Comparison of ENCODE assay signal across 25 cellular contexts in genomic region chr20:45085867-45086266, GRCh38. TPM values are rescaled to one million over a fixed set of nuclear protein-coding genes. Genes with fewer than 3 reads are reported as not detected.
DNase-seq lines count a peak whose midpoint lies in the region; ATAC-seq and TF ChIP-seq lines count a peak whose summit lies in the region.
"Had no signal": no experiment of that assay in that cellular context is flagged by ENCODE, and none has a peak within 500 bp of the region (broad histone marks: within the 10 kb centered on the region; RNA-seq: fewer than 3 reads in every experiment).

No MANE protein-coding gene starts in this region.

- no peaks in the 10 kb centered on the region for H3K27me3 ChIP-seq in heart left ventricle
- H3K27me3 ChIP-seq: testis, vagina had no signal

- H3K27ac ChIP-seq in C4-2B: no peak overlapping the region
- peak overlapping the region; percentile 67 for H3K27ac ChIP-seq in mesodermal cell (ENCODE audit: low read depth, low read length, severe bottlenecking)
- H3K27ac ChIP-seq in heart left ventricle: no peak overlapping the region
- H3K27ac ChIP-seq: psoas muscle, SK-N-MC, testis, vagina, WERI-Rb-1 had no signal

- H3K4me1 ChIP-seq in mesodermal cell (ENCODE audit: control insufficient read depth, insufficient read depth, low read length, poor library complexity, severe bottlenecking) (peaks cover 25% of the 10 kb centered on the region), heart left ventricle (no peaks in the 10 kb centered on the region)
- H3K4me1 ChIP-seq: testis had no signal

- H3K27ac Mint-ChIP-seq in T-helper 17 cell: peak overlapping the region; percentile 81

- TF ChIP-seq POLR2A in heart left ventricle (IDR thresholded peaks at IDR 0.05): no peak

- WGBS in mesodermal cell (ENCODE audit: insufficient coverage in 2 of 2), 2 experiments: 100% methylated on average over 1 of the region's 1 CpG; no CpG with 5 or more reads in 1 of the 2 experiments
- 93 to 100% (median 97%) methylated on average over 1 of the region's 1 CpG for WGBS in heart left ventricle, 4 donors

- ATAC-seq in T-helper 17 cell (no peak), heart left ventricle (no peak)
- ATAC-seq: activated T-cell treated with anti-CD3 and anti-CD28 coated beads, Interleukin-2, amount 50 U/mL, for 4 hours; mucosa of descending colon; psoas muscle had no signal

- H3K9me3 ChIP-seq in T-helper 17 cell (ENCODE audit: control insufficient read depth, low read length, poor library complexity, severe bottlenecking) (peaks cover 4% of the 10 kb centered on the region), mesodermal cell (ENCODE audit: control insufficient read depth, low read length) (peaks cover 16% of the 10 kb centered on the region), heart left ventricle (peaks cover 0 to 17% (median 2%) of the 10 kb centered on the region in 12 donors)
- H3K9me3 ChIP-seq: testis had no signal

- no peak for DNase-seq in T-helper 17 cell
- DNase-seq in posterior vena cava (ENCODE audit: low spot score): no peak
- no peak for DNase-seq in heart left ventricle
- no peak for DNase-seq in NCI-H748 treated with DMSO at 0.1 percent for 48 hours (lab: John Stamatoyannopoulos, UW)
- DNase-seq: activated CD4-positive, alpha-beta T cell treated with anti-CD3 and anti-CD28 coated beads, Interleukin-2, amount 50 U/mL, for 48 hours; activated T-cell treated with anti-CD3 and anti-CD28 coated beads, Interleukin-2, amount 50 U/mL, for 4 hours; DMS53; foreskin melanocyte; hippocampal formation; mucosa of descending colon; NCI-H146; NCI-H524; psoas muscle; testis; WERI-Rb-1 had no signal

- no peak overlapping the region for H3K4me3 ChIP-seq in mesodermal cell (ENCODE audit: extremely low read depth, insufficient read depth, low read length, poor library complexity, severe bottlenecking)
- no peak overlapping the region for H3K4me3 ChIP-seq in heart left ventricle
- H3K4me3 ChIP-seq: mucosa of descending colon, psoas muscle, SK-N-MC, testis, vagina had no signal

- TF ChIP-seq CTCF in C4-2B (conservative IDR thresholded peaks at IDR 0.05) (peak; percentile 8; the same call in 1 of the 2 replicates), GM12873 (IDR thresholded peaks at IDR 0.05; ENCODE audit: insufficient read depth, low read depth, low read length, missing control alignments) (peak; percentile 2), heart left ventricle (IDR thresholded peaks at IDR 0.05) (no peak)

- H3K4me1 Mint-ChIP-seq in T-helper 17 cell: peaks cover 12% of the 10 kb centered on the region
- H3K4me1 Mint-ChIP-seq: activated naive CD4-positive, alpha-beta T cell treated with anti-CD3 and anti-CD28 coated beads, Interleukin-2, amount 50 U/mL, for 24 hours had no signal

- H3K36me3 Mint-ChIP-seq in T-helper 17 cell (ENCODE audit: low read depth): peaks cover 10% of the 10 kb centered on the region

- no peak overlapping the region for H3K4me3 Mint-ChIP-seq in T-helper 17 cell
- H3K4me3 Mint-ChIP-seq: activated naive CD4-positive, alpha-beta T cell treated with anti-CD3 and anti-CD28 coated beads, Interleukin-2, amount 50 U/mL, for 24 hours; activated T-cell treated with anti-CD3 and anti-CD28 coated beads, Interleukin-2, amount 50 U/mL, for 4 hours had no signal

- H3K36me3 ChIP-seq in mesodermal cell (ENCODE audit: control insufficient read depth, insufficient read depth, low read length) (peaks cover 53% of the 10 kb centered on the region), heart left ventricle (peaks cover 0 to 20% (median 9%) of the 10 kb centered on the region in 9 donors)
- H3K36me3 ChIP-seq: WERI-Rb-1 had no signal

- H3K27me3 Mint-ChIP-seq in T-helper 17 cell: no peaks in the 10 kb centered on the region
- H3K27me3 Mint-ChIP-seq: activated naive CD4-positive, alpha-beta T cell treated with anti-CD3 and anti-CD28 coated beads, Interleukin-2, amount 50 U/mL, for 24 hours had no signal

- intact Hi-C loops in posterior vena cava (cut with DNase I): no loop called here
- intact Hi-C loops in heart left ventricle (cut with DNase I): no loop called here

RNA-seq across cellular contexts. Expression of gene KCNS1, which starts 15.1 kb away (rescaled TPM):
- total RNA-seq in T-helper 17 cell (not detected), posterior vena cava (not detected), heart left ventricle (under 1 TPM in 2 of 9 donors, not detected in 7; 0.07 to 0.38 TPM)
- polyA plus RNA-seq in mesodermal cell (2013, experiment 1 of 2): 8.1 TPM
- 8.5 TPM for polyA plus RNA-seq in mesodermal cell (2013, experiment 2 of 2)
- polyA plus RNA-seq in heart left ventricle: under 1 TPM in 1 of 2 donors, not detected in 1; 0.14 TPM
- total RNA-seq: psoas muscle, vagina had no signal

RNA-seq across cellular contexts. Expression of gene WFDC5, which starts 29.1 kb away (rescaled TPM):
- not detected for total RNA-seq in T-helper 17 cell
- not detected for polyA plus RNA-seq in mesodermal cell (2013, experiment 1 of 2)
- not detected for polyA plus RNA-seq in mesodermal cell (2013, experiment 2 of 2)
- not detected for total RNA-seq in posterior vena cava
- total RNA-seq in heart left ventricle: not detected
- not detected for polyA plus RNA-seq in heart left ventricle
- total RNA-seq: activated T-cell treated with anti-CD3 and anti-CD28 coated beads, Interleukin-2, amount 50 U/mL, for 4 hours; cerebellum; liver; mucosa of descending colon; psoas muscle; RPMI7951; skeletal muscle tissue had no signal
- polyA plus RNA-seq: liver, psoas muscle had no signal

RNA-seq across cellular contexts. Expression of gene WFDC12, which starts 38.4 kb away (rescaled TPM):
- total RNA-seq in T-helper 17 cell (not detected), posterior vena cava (not detected), heart left ventricle (not detected)
- not detected for polyA plus RNA-seq in mesodermal cell (2013, experiment 1 of 2)
- polyA plus RNA-seq in mesodermal cell (2013, experiment 2 of 2): not detected
- not detected for polyA plus RNA-seq in heart left ventricle
- total RNA-seq: activated T-cell treated with anti-CD3 and anti-CD28 coated beads, Interleukin-2, amount 50 U/mL, for 4 hours; cerebellum; liver; mucosa of descending colon; psoas muscle; RPMI7951; skeletal muscle tissue; testis had no signal
- polyA plus RNA-seq: liver, psoas muscle had no signal

Comparison
In these comparisons a context has a peak if more than half of its experiments do, and no peak if none do; other contexts are left out.
1. CTCF ChIP-seq: peak in C4-2B (single experiment) and GM12873 (single experiment); none in heart left ventricle (0 of 12).